25 cellular contexts compared by ENCODE assay signal in the genomic region with DNA sequence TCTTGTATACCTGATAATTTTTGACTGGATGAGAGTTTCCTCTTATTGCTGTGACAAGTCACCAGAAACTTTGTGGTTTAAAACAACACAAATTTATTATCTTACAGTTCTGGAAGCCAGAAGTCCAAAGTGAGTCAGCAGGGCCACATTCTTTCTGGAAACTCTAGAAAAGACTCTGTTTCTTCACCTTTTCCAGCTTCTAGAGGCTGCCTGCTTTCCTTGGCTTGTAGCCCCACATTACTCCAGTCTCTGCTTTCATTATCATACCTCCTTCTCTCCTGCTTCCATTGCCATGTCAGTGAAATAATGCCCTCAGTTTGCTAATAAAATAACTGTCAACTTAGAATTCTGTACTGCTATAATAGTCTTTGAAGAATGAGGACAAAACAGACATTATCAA.
DNase-seq lines count a peak whose midpoint lies in the region; ATAC-seq and TF ChIP-seq lines count a peak whose summit lies in the region.
"Had no signal": no experiment of that assay in that cellular context is flagged by ENCODE, and none has a peak within 500 bp of the region (broad histone marks: within the 10 kb centered on the region; RNA-seq: fewer than 3 reads in every experiment).

No MANE protein-coding gene starts in this region.

- no peaks in the 10 kb centered on the region for H3K27me3 ChIP-seq in brain microvascular endothelial cell (replicated peaks)
- H3K27me3 ChIP-seq: BLaER1 treated with 17β-estradiol and CSF1 and Interleukin-3, amounts not matched to agents 10 nM and 100 nM; esophagus squamous epithelium; upper lobe of right lung had no signal

- peaks cover 37 to 40% of the 10 kb centered on the region in 2 donors for H3K4me1 Mint-ChIP-seq in natural killer cell

- H3K9me3 Mint-ChIP-seq in natural killer cell = peaks cover 2 to 3% of the 10 kb centered on the region in 2 donors

- DNase-seq in EH (ENCODE audit: low read depth) (peak; percentile 70), LHCN-M2 (ENCODE audit: low read depth) (peak; percentile 42), brain microvascular endothelial cell (peak; percentile 68), natural killer cell (no peak), AML-193 (lab: John Stamatoyannopoulos, UW) (no peak), H4 (ENCODE audit: low spot score) (no peak)
- DNase-seq in stimulated activated naive CD4-positive, alpha-beta T cell treated with Interleukin-2 at 50 U/mL for 16 hours (lab: John Stamatoyannopoulos, UW) = no peak
- DNase-seq: activated CD8-positive, alpha-beta T cell treated with anti-CD3 and anti-CD28 coated beads for 36 hours; activated T-cell treated with anti-CD3 and anti-CD28 coated beads for 4 hours; Calu3; cortex of kidney; endodermal cell; esophagus squamous epithelium; KG1; NCI-H1436; NCI-H2107; NCI-H446 treated with DMSO at 0.1 percent for 48 hours; psoas muscle; SIG-M5; SW 1271; T1000; upper lobe of right lung had no signal

- in situ Hi-C loops in brain microvascular endothelial cell (cut with HindIII; ENCODE audit: low pct_ligation_motif_present, low sequenced_read_pairs) = no loop called here

- H3K36me3 ChIP-seq in brain microvascular endothelial cell (replicated peaks) = peaks cover 31% of the 10 kb centered on the region

- intact Hi-C loops in natural killer cell (cut with micrococcal nuclease) = no loop called here

- no peak overlapping the region for H3K4me3 ChIP-seq in brain microvascular endothelial cell (ENCODE audit: low read depth, low read length)
- H3K4me3 ChIP-seq: BLaER1 treated with 17β-estradiol and CSF1 and Interleukin-3, amounts not matched to agents 10 nM and 100 nM; esophagus squamous epithelium; psoas muscle; upper lobe of right lung had no signal

- H3K27ac ChIP-seq in brain microvascular endothelial cell = no peak overlapping the region
- H3K27ac ChIP-seq: BLaER1 treated with 17β-estradiol and CSF1 and Interleukin-3, amounts not matched to agents 10 nM and 100 nM; esophagus squamous epithelium; psoas muscle; upper lobe of right lung had no signal

- no peak overlapping the region for H3K4me3 Mint-ChIP-seq in natural killer cell
- H3K4me3 Mint-ChIP-seq: activated CD8-positive, alpha-beta T cell treated with anti-CD3 and anti-CD28 coated beads for 36 hours; endodermal cell; memory B cell had no signal

- no peak for TF ChIP-seq CTCF in brain microvascular endothelial cell (IDR thresholded peaks at IDR 0.05; ENCODE audit: low read depth, low read length, missing control alignments)
- no peak for TF ChIP-seq CTCF in natural killer cell (IDR thresholded peaks at IDR 0.05)

- H3K36me3 Mint-ChIP-seq in natural killer cell = peaks cover 14% of the 10 kb centered on the region

- H3K27ac Mint-ChIP-seq in natural killer cell = peak overlapping the region; percentile 73 to 80
- H3K27ac Mint-ChIP-seq: activated CD8-positive, alpha-beta T cell treated with anti-CD3 and anti-CD28 coated beads for 36 hours; endodermal cell; memory B cell had no signal

- ATAC-seq in natural killer cell (no peak), GM19452 (IDR thresholded peaks at IDR 0.05; ENCODE audit: unreplicated experiment) (no peak)
- ATAC-seq: activated CD8-positive, alpha-beta T cell treated with anti-CD3 and anti-CD28 coated beads for 36 hours; psoas muscle; upper lobe of right lung had no signal

- no peaks in the 10 kb centered on the region for H3K27me3 Mint-ChIP-seq in natural killer cell (ENCODE audit: low read depth in 2 of 2)
- H3K27me3 Mint-ChIP-seq: activated CD8-positive, alpha-beta T cell treated with anti-CD3 and anti-CD28 coated beads for 36 hours; memory B cell had no signal

Comparison
In these comparisons a context has a peak if more than half of its experiments do, and no peak if none do; other contexts are left out.
1. DNase-seq: peak in EH (single experiment), LHCN-M2 (single experiment) and brain microvascular endothelial cell (single experiment); none in natural killer cell (single experiment), AML-193 (0 of 2), stimulated activated naive CD4-positive, alpha-beta T cell treated with Interleukin-2 at 50 U/mL for 16 hours (single experiment) and H4 (single experiment).